1 cellular context compared by ENCODE assay signal in genomic region chr19:33392341-33393285, GRCh38.
TF ChIP-seq lines count a peak whose summit lies in the region.

No MANE protein-coding gene starts in this region.

TF ChIP-seq in HepG2, 621 proteins besides CTCF, POLR2A, EP300 and RAD21 (continued from another document and continues in another):
- TF ChIP-seq FUBP1 (CRISPR knock-in tag; IDR thresholded peaks at IDR 0.05; ENCODE audit: borderline replicate concordance) (no peak), SMAD3 (CRISPR knock-in tag; IDR thresholded peaks at IDR 0.05) (peak; percentile 99), PATZ1 (CRISPR knock-in tag; IDR thresholded peaks at IDR 0.05) (peak; percentile 99), ATF2 (CRISPR knock-in tag; IDR thresholded peaks at IDR 0.05) (peak; percentile 94), ZHX2 (IDR thresholded peaks at IDR 0.05; ENCODE audit: low read depth) (peak; percentile 60), ZHX2 (CRISPR knock-in tag; IDR thresholded peaks at IDR 0.05; ENCODE audit: borderline replicate concordance) (peak; percentile 99), KLF15 (CRISPR knock-in tag; IDR thresholded peaks at IDR 0.05; ENCODE audit: borderline replicate concordance) (peak; percentile 99), NCOA2 (CRISPR knock-in tag; IDR thresholded peaks at IDR 0.05) (peak; percentile 91), ZNF101 (CRISPR knock-in tag; IDR thresholded peaks at IDR 0.05; ENCODE audit: borderline replicate concordance, low read depth) (peak; percentile 99), ZBED4 (CRISPR knock-in tag; IDR thresholded peaks at IDR 0.05; ENCODE audit: borderline replicate concordance) (peak; percentile 94), ARNTL (CRISPR knock-in tag; IDR thresholded peaks at IDR 0.05) (peak; percentile 100), ZNF274 (CRISPR knock-in tag; IDR thresholded peaks at IDR 0.05) (peak; percentile 99), ARID5B (CRISPR knock-in tag; IDR thresholded peaks at IDR 0.05) (peak; percentile 89), BCLAF1 (IDR thresholded peaks at IDR 0.05) (no peak), ZNF703 (CRISPR knock-in tag; IDR thresholded peaks at IDR 0.05; ENCODE audit: borderline replicate concordance) (peak; percentile 100), ZNF747 (CRISPR knock-in tag; IDR thresholded peaks at IDR 0.05; ENCODE audit: borderline replicate concordance) (peak; percentile 100), PRPF4 (IDR thresholded peaks at IDR 0.05; ENCODE audit: low read depth, low read length, poor library complexity, severe bottlenecking) (no peak), RFXANK (CRISPR knock-in tag; IDR thresholded peaks at IDR 0.05) (peak; percentile 82), ZNF629 (CRISPR knock-in tag; conservative IDR thresholded peaks at IDR 0.05) (peak; percentile 80), SMAD1 (CRISPR knock-in tag; IDR thresholded peaks at IDR 0.05; ENCODE audit: borderline replicate concordance, low read depth) (peak; percentile 94; the same call in 1 of the 2 replicates), NFRKB (IDR thresholded peaks at IDR 0.05) (no peak), ARID3A (IDR thresholded peaks at IDR 0.05; ENCODE audit: low read depth, low read length) (no peak), SMYD3 (CRISPR knock-in tag; IDR thresholded peaks at IDR 0.05) (peak; percentile 99), SMARCC2 (IDR thresholded peaks at IDR 0.05) (no peak), ATF4 (CRISPR knock-in tag; IDR thresholded peaks at IDR 0.05) (peak in 1 of 2 experiments; percentile 95; a peak in 2 of 4 replicates), U2AF1 (optimal IDR thresholded peaks at IDR 0.05; ENCODE audit: low read depth, low read length) (peak; percentile 65)
